ENCODE assay signal across 9 cellular contexts in the genomic region with DNA sequence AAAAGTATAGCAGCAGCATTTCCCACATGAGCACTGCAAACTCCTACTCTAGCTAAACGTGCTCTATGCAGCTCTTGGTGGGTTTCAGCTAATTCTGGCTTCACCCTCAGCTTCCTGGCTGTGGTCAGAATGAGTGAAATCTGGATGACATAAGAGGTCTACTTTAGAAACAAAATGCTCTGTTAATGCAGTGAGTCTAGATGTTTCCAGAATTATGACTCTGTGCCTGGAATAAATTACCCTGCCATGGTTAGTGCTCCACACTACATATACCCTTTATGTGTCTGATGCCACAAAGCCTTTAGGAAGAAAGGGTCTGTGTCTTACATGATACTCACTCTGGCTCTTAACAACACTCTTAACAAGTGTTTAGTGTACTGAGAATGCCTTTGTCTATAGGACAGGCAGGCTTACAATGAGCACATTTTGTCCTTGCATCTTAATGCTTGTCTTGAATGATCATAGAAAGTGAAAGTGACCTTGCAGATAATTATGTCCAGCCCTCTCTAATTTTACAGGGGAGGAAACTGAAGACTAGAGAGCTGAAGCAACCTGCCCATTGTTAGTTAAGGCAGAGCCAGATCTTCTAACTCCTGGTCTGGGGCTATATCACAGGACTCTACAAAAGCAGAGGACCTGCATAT. TPM values are rescaled to one million over a fixed set of nuclear protein-coding genes. Genes with fewer than 3 reads are reported as not detected.
DNase-seq lines count a peak whose midpoint lies in the region; ATAC-seq and TF ChIP-seq lines count a peak whose summit lies in the region.
"Had no signal": no experiment of that assay in that cellular context is flagged by ENCODE, and none has a peak within 500 bp of the region (broad histone marks: within the 10 kb centered on the region; RNA-seq: fewer than 3 reads in every experiment).

No MANE protein-coding gene starts in this region.

- peak; percentile 57 for ATAC-seq in HG02943 (IDR thresholded peaks at IDR 0.05; ENCODE audit: low read depth, unreplicated experiment)
- no peak; the same call in 2 of the 3 replicates for ATAC-seq in SK-N-SH treated with all-trans-retinoic acid at 6 μM for 48 hours
- ATAC-seq in GM19467 (IDR thresholded peaks at IDR 0.05; ENCODE audit: unreplicated experiment) = no peak
- ATAC-seq in esophagus mucosa = no peak

- H3K4me1 ChIP-seq in spleen = peaks cover 5 to 55% (median 26%) of the 10 kb centered on the region in 6 donors

- no peak for TF ChIP-seq CTCF in spleen (IDR thresholded peaks at IDR 0.05 in 8 of 11, conservative IDR thresholded peaks at IDR 0.05 in 3 of 11)

- H3K9me3 Mint-ChIP-seq in activated T-cell treated with anti-CD3 and anti-CD28 coated beads, Interleukin-2, amount 50 U/mL, for 24 hours = no peaks in the 10 kb centered on the region

- no peak for TF ChIP-seq POLR2A in spleen (IDR thresholded peaks at IDR 0.05)

- WGBS in spleen, 5 donors = 17 to 46% (median 25%) methylated on average over 1 of the region's 1 CpG

- no peaks in the 10 kb centered on the region for H3K9me3 ChIP-seq in spleen
- H3K9me3 ChIP-seq: sigmoid colon had no signal

- peak overlapping the region in 3 of 8 donors; percentile 6 to 50 (median 37) for H3K27ac ChIP-seq in spleen

- intact Hi-C loops in spleen (cut with DNase I; ENCODE audit: low total_unique reads) = no loop called here

- peak overlapping the region; percentile 19 for H3K4me3 Mint-ChIP-seq in activated T-cell treated with anti-CD3 and anti-CD28 coated beads, Interleukin-2, amount 50 U/mL, for 24 hours

- DNase-seq in activated T-cell treated with anti-CD3 and anti-CD28 coated beads, Interleukin-2, amount 50 U/mL, for 24 hours = no peak
- no peak for DNase-seq in activated T-cell treated with anti-CD3 and anti-CD28 coated beads, Interleukin-2, amount 50 U/mL, for 1 hour
- DNase-seq in stimulated activated CD4-positive, alpha-beta T cell treated with anti-CD3 and anti-CD28 coated beads, TNF-alpha, amount 100 ng/mL, for 24 hours (ENCODE audit: low read depth in 3 of 3) = peak in 2 of 3 experiments; percentile 23 to 28
- DNase-seq in spleen = no peak
- DNase-seq: sigmoid colon had no signal

- no peaks in the 10 kb centered on the region for H3K27me3 Mint-ChIP-seq in activated T-cell treated with anti-CD3 and anti-CD28 coated beads, Interleukin-2, amount 50 U/mL, for 24 hours

- peaks cover 75% of the 10 kb centered on the region for H3K4me1 Mint-ChIP-seq in activated T-cell treated with anti-CD3 and anti-CD28 coated beads, Interleukin-2, amount 50 U/mL, for 24 hours (ENCODE audit: low read depth)

- H3K4me3 ChIP-seq in spleen = no peak overlapping the region
- H3K4me3 ChIP-seq: sigmoid colon had no signal

- peak overlapping the region; percentile 91 for H3K27ac Mint-ChIP-seq in activated T-cell treated with anti-CD3 and anti-CD28 coated beads, Interleukin-2, amount 50 U/mL, for 24 hours

- peaks cover 0 to 66% (median 28%) of the 10 kb centered on the region in 6 donors for H3K36me3 ChIP-seq in spleen

- H3K36me3 Mint-ChIP-seq in activated T-cell treated with anti-CD3 and anti-CD28 coated beads, Interleukin-2, amount 50 U/mL, for 24 hours (ENCODE audit: low read depth) = peaks cover 83% of the 10 kb centered on the region

- H3K27me3 ChIP-seq in spleen (replicated peaks in 1 of 7) = no peaks in the 10 kb centered on the region
- H3K27me3 ChIP-seq: sigmoid colon had no signal

TF ChIP-seq in SK-N-SH treated with all-trans-retinoic acid at 6 μM for 48 hours, 23 proteins besides CTCF, POLR2A, EP300 and RAD21:
- TF ChIP-seq ZFP3 (CRISPR knock-in tag; IDR thresholded peaks at IDR 0.05) = 0 out of 2 replicates have a peak, but pooled peaks have one; percentile 46
- no peak for TF ChIP-seq BACH2 (CRISPR knock-in tag; IDR thresholded peaks at IDR 0.05; ENCODE audit: borderline replicate concordance)
- no peak for TF ChIP-seq OSR1 (CRISPR knock-in tag; IDR thresholded peaks at IDR 0.05)
TF ChIP-seq in SK-N-SH treated with all-trans-retinoic acid at 6 μM for 48 hours: peak in this region for 1.

RNA-seq across cellular contexts. Expression of a gene that starts 9.2 kb away (rescaled TPM):
- total RNA-seq in spleen (10 to 100 TPM; 45.6 to 89.8 (median 70.4) TPM), esophagus mucosa (1,355 TPM)
- 100 to 1,000 TPM in 1 of 3 donors, 10 to 100 TPM in 2; 91.9 to 167 (median 93.7) TPM for polyA plus RNA-seq in spleen

RNA-seq across cellular contexts. Expression of a gene that starts 52.4 kb away (rescaled TPM):
- total RNA-seq in spleen = 100 to 1,000 TPM; 243 to 555 (median 365) TPM
- polyA plus RNA-seq in spleen = 100 to 1,000 TPM; 499 to 669 (median 505) TPM
- total RNA-seq in esophagus mucosa = 2,220 TPM

Comparison
In these comparisons a context has a peak if more than half of its experiments do, and no peak if none do; other contexts are left out.
1. DNase-seq: peak in stimulated activated CD4-positive, alpha-beta T cell treated with anti-CD3 and anti-CD28 coated beads, TNF-alpha, amount 100 ng/mL, for 24 hours (2 of 3); none in activated T-cell treated with anti-CD3 and anti-CD28 coated beads, Interleukin-2, amount 50 U/mL, for 24 hours (single experiment), activated T-cell treated with anti-CD3 and anti-CD28 coated beads, Interleukin-2, amount 50 U/mL, for 1 hour (single experiment) and spleen (single experiment).
2. RNA of a gene that starts 9.2 kb away (total RNA-seq): 1,355 TPM in esophagus mucosa (single experiment); 45.6 to 89.8 TPM in spleen; every median in the first group is over 10 times any median in the second.